In genomic region chr17:73489991-73490390, GRCh38 we compare ENCODE assay signal across 17 cellular contexts.
DNase-seq lines count a peak whose midpoint lies in the region; ATAC-seq and TF ChIP-seq lines count a peak whose summit lies in the region.
"Had no signal": no experiment of that assay in that cellular context is flagged by ENCODE, and none has a peak within 500 bp of the region (broad histone marks: within the 10 kb centered on the region; RNA-seq: fewer than 3 reads in every experiment).

No MANE protein-coding gene starts in this region.

- no peaks in the 10 kb centered on the region for H3K9me3 ChIP-seq in thyroid gland

- CTCF ChIA-PET in WTC11 (lab: Charles Lee), result interaction anchor here (0.7 to 3.1 kb wide), 4 partner anchors 12 to 157 kb away, joined by 3 to 25 read pairs (median 4); no protein-coding TSS in a partner anchor

- H3K4me1 ChIP-seq in thyroid gland, result no peaks in the 10 kb centered on the region
- H3K4me1 ChIP-seq: A549, Caco-2 had no signal

- ATAC-seq in WTC11 (no peak), memory B cell (ENCODE audit: low read depth) (no peak), GM18907 (IDR thresholded peaks at IDR 0.05; ENCODE audit: unreplicated experiment) (no peak)
- ATAC-seq: A549 had no signal

- no peaks in the 10 kb centered on the region for H3K27me3 ChIP-seq in thyroid gland

- H3K4me3 ChIP-seq in thyroid gland (replicated peaks in 1 of 3), result no peak overlapping the region
- H3K4me3 ChIP-seq: A549, GM23248 had no signal

- TF ChIP-seq CTCF in WTC11 (IDR thresholded peaks at IDR 0.05) (no peak), thyroid gland (IDR thresholded peaks at IDR 0.05) (no peak)

- peaks cover 65% of the 10 kb centered on the region for H3K4me1 Mint-ChIP-seq in WTC11
- peaks cover 10% of the 10 kb centered on the region for H3K4me1 Mint-ChIP-seq in memory B cell

- H3K9me3 Mint-ChIP-seq in WTC11 (peaks cover 13% of the 10 kb centered on the region), memory B cell (peaks cover 6% of the 10 kb centered on the region)
- H3K9me3 Mint-ChIP-seq: CD4-positive, alpha-beta T cell had no signal

- H3K4me3 Mint-ChIP-seq in WTC11 (no peak overlapping the region), memory B cell (no peak overlapping the region)
- H3K4me3 Mint-ChIP-seq: CD4-positive, alpha-beta T cell; HFFc6 had no signal

- H3K36me3 ChIP-seq in thyroid gland, result no peaks in the 10 kb centered on the region

- TF ChIP-seq POLR2A in thyroid gland (IDR thresholded peaks at IDR 0.05), result no peak

- intact Hi-C loops in thyroid gland (cut with DNase I), result no loop called here

- WGBS in thyroid gland, 2 donors, result 63 to 67% methylated on average over 8 to 9 of the region's 9 CpGs

- H3K27ac Mint-ChIP-seq in WTC11 (peak overlapping the region; percentile 41; the same call in 1 of the 2 replicates), memory B cell (peak overlapping the region; percentile 54)
- H3K27ac Mint-ChIP-seq: CD4-positive, alpha-beta T cell; HFFc6 had no signal

- H3K36me3 Mint-ChIP-seq in WTC11, result peaks cover 12% of the 10 kb centered on the region
- peaks cover 23% of the 10 kb centered on the region for H3K36me3 Mint-ChIP-seq in memory B cell

- POLR2A ChIA-PET in WTC11 (lab: Charles Lee), result no interaction called here

- H3K27ac ChIP-seq in thyroid gland, result no peak overlapping the region
- H3K27ac ChIP-seq: 22Rv1, A549, C4-2B, GM23248, HL-60 had no signal

- DNase-seq in DMS79 (lab: John Stamatoyannopoulos, UW) (peak; percentile 6), DMS79 treated with DMSO at 0.1 percent for 48 hours (lab: John Stamatoyannopoulos, UW) (no peak), WTC11 (ENCODE audit: low spot score) (no peak), memory B cell (ENCODE audit: low spot score in 2 of 2) (no peak), thyroid gland (peak; percentile 4 to 25), NCI-H345 (lab: John Stamatoyannopoulos, UW) (no peak)
- DNase-seq: AML-193; Caco-2; CD4-positive, alpha-beta T cell; GM23248; HFFc6; IMR-90 had no signal

- H3K27me3 Mint-ChIP-seq in WTC11 (ENCODE audit: low read depth) (peaks cover 3% of the 10 kb centered on the region; the same call in 1 of the 2 replicates), memory B cell (no peaks in the 10 kb centered on the region)
- H3K27me3 Mint-ChIP-seq: CD4-positive, alpha-beta T cell had no signal

TF ChIP-seq in WTC11, 78 proteins besides CTCF, POLR2A, EP300 and RAD21 (continues in another document):
- no peak for TF ChIP-seq JUN (CRISPR knock-in tag; IDR thresholded peaks at IDR 0.05)
- no peak for TF ChIP-seq AR (CRISPR knock-in tag; IDR thresholded peaks at IDR 0.05)
- TF ChIP-seq ZNF317 (CRISPR knock-in tag; IDR thresholded peaks at IDR 0.05; ENCODE audit: borderline replicate concordance, low read depth), result no peak
- TF ChIP-seq ZNF512 (CRISPR knock-in tag; IDR thresholded peaks at IDR 0.05; ENCODE audit: borderline replicate concordance), result no peak
- no peak for TF ChIP-seq ZNF138 (CRISPR knock-in tag; conservative IDR thresholded peaks at IDR 0.05)
- no peak for TF ChIP-seq NFE2L1 (CRISPR knock-in tag; IDR thresholded peaks at IDR 0.05)
- no peak for TF ChIP-seq ZSCAN18 (CRISPR knock-in tag; IDR thresholded peaks at IDR 0.05)
- no peak for TF ChIP-seq ZNF121 (CRISPR knock-in tag; IDR thresholded peaks at IDR 0.05)
- TF ChIP-seq ZNF281 (CRISPR knock-in tag; IDR thresholded peaks at IDR 0.05), result no peak
- TF ChIP-seq RELA (CRISPR knock-in tag; IDR thresholded peaks at IDR 0.05; ENCODE audit: borderline replicate concordance), result no peak
- no peak for TF ChIP-seq E2F4 (CRISPR knock-in tag; IDR thresholded peaks at IDR 0.05; ENCODE audit: borderline replicate concordance, low read depth)
- TF ChIP-seq ZNF219 (CRISPR knock-in tag; IDR thresholded peaks at IDR 0.05; ENCODE audit: borderline replicate concordance), result no peak
- no peak for TF ChIP-seq PRRX2 (CRISPR knock-in tag; IDR thresholded peaks at IDR 0.05)
- no peak for TF ChIP-seq ATF2 (CRISPR knock-in tag; IDR thresholded peaks at IDR 0.05; ENCODE audit: borderline replicate concordance, low read depth)

Comparison
In these comparisons a context has a peak if more than half of its experiments do, and no peak if none do; other contexts are left out.
1. DNase-seq: peak in DMS79 (single experiment) and thyroid gland (2 of 2); none in DMS79 treated with DMSO at 0.1 percent for 48 hours (single experiment), WTC11 (single experiment), memory B cell (0 of 2) and NCI-H345 (single experiment).